In genomic region chr5:147248584-147248983, GRCh38 we compare ENCODE assay signal across 26 cellular contexts. TPM values are rescaled to one million over a fixed set of nuclear protein-coding genes. Genes with fewer than 3 reads are reported as not detected.
"Had no signal": no experiment of that assay in that cellular context is flagged by ENCODE, and none has a peak within 500 bp of the region (broad histone marks: within the 10 kb centered on the region; RNA-seq: fewer than 3 reads in every experiment).

No MANE protein-coding gene starts in this region.

- H3K27me3 ChIP-seq: brain microvascular endothelial cell, cardiac muscle cell had no signal

- DNase-seq: activated CD4-positive, alpha-beta memory T cell treated with anti-CD3 and anti-CD28 coated beads for 36 hours; activated CD4-positive, alpha-beta T cell treated with anti-CD3 and anti-CD28 coated beads, Interleukin-2, amount 10 ng/mL, durations not matched to agents 7 days and 5 days; activated CD4-positive, CD25-positive, alpha-beta regulatory T cell; activated CD8-positive, alpha-beta memory T cell treated with anti-CD3 and anti-CD28 coated beads for 24 hours; activated gamma-delta T cell; activated naive CD4-positive, alpha-beta T cell treated with anti-CD3 and anti-CD28 coated beads for 36 hours; activated T-cell treated with anti-CD3 and anti-CD28 coated beads for 4 hours; activated T-cell treated with anti-CD3 and anti-CD28 coated beads, Interleukin-2, amount 50 U/mL, for 48 hours; amygdala; brain microvascular endothelial cell; Karpas-422; NCI-H1105 treated with DMSO at 0.1 percent for 48 hours; NCI-H146; NCI-H187 treated with DMSO at 0.1 percent for 48 hours; NCI-H2107; NCI-H526 treated with DMSO at 0.1 percent for 48 hours; PC-3; SIG-M5; SK-N-SH; T-helper 1 cell had no signal

- H3K4me3 ChIP-seq: cardiac muscle cell had no signal

- ATAC-seq: activated T-helper 17 cell treated with anti-CD3 and anti-CD28 coated beads, Interleukin-2, amount 50 U/mL, for 72 hours; PC-3 had no signal

- FAIRE-seq: astrocyte, RCC 7860 had no signal

- H3K9me3 ChIP-seq: SK-N-SH had no signal

- H3K27ac ChIP-seq: brain microvascular endothelial cell, cardiac muscle cell, VCaP had no signal

- H3K9ac ChIP-seq: SK-N-SH had no signal

- H3K36me3 ChIP-seq: brain microvascular endothelial cell, cardiac muscle cell had no signal

- H3K4me2 ChIP-seq: SK-N-SH had no signal

RNA-seq across cellular contexts. Expression of gene STK32A, which starts 13.8 kb away (rescaled TPM):
- total RNA-seq: activated CD4-positive, alpha-beta memory T cell treated with anti-CD3 and anti-CD28 coated beads for 36 hours; activated CD4-positive, alpha-beta T cell treated with anti-CD3 and anti-CD28 coated beads, Interleukin-2, amount 10 ng/mL, durations not matched to agents 7 days and 5 days; activated naive CD4-positive, alpha-beta T cell treated with anti-CD3 and anti-CD28 coated beads for 36 hours; activated T-helper 17 cell treated with anti-CD3 and anti-CD28 coated beads, Interleukin-2, amount 50 U/mL, for 72 hours; T-helper 2 cell treated with Interferon-gamma antibody and Interleukin-4, amounts not matched to agents 100 ng/mL and 5 ng/mL, for 36 hours had no signal
